Comparison of ENCODE assay signal across 11 cellular contexts in genomic region chr15:99618941-99619411, GRCh38. TPM values are rescaled to one million over a fixed set of nuclear protein-coding genes. Genes with fewer than 3 reads are reported as not detected.
DNase-seq lines count a peak whose midpoint lies in the region; ATAC-seq, FAIRE-seq and TF ChIP-seq lines count a peak whose summit lies in the region.
"Had no signal": no experiment of that assay in that cellular context is flagged by ENCODE, and none has a peak within 500 bp of the region (broad histone marks: within the 10 kb centered on the region; RNA-seq: fewer than 3 reads in every experiment).

No MANE protein-coding gene starts in this region.

- 47% methylated on average over 6 of the region's 6 CpGs for WGBS in mammary epithelial cell (ENCODE audit: low coverage, missing lambda C conversion rate)

- no peak for TF ChIP-seq CTCF in mammary epithelial cell (conservative IDR thresholded peaks at IDR 0.05 in 1 of 2, IDR thresholded peaks at IDR 0.05 in 1 of 2; ENCODE audit: extremely low read depth in 1 of 2, insufficient read depth in 1 of 2, low read depth in 1 of 2, low read length in 2 of 2)
- TF ChIP-seq CTCF in keratinocyte (optimal IDR thresholded peaks at IDR 0.05 in 1 of 3, IDR thresholded peaks at IDR 0.05 in 1 of 3, conservative IDR thresholded peaks at IDR 0.05 in 1 of 3; ENCODE audit: extremely low read depth in 1 of 3, insufficient read depth in 2 of 3, low read length in 3 of 3), result peak in 2 of 3 experiments; percentile 8 to 50

- H3K4me3 Mint-ChIP-seq in stimulated activated memory B cell treated with anti-CD40 and anti-IgM and Interleukin-4, amounts not matched to agents 10 μg/mL and 1 μg/mL and 100 μg/mL, for 72 hours, result no peak overlapping the region
- H3K4me3 Mint-ChIP-seq: activated CD4-positive, alpha-beta T cell treated with anti-CD3 and anti-CD28 coated beads, Interleukin-2, amount 10 ng/mL, durations not matched to agents 7 days and 5 days had no signal

- intact Hi-C loops in mammary epithelial cell (cut with micrococcal nuclease), result loop anchor here (5.0 kb wide), 1 partner anchor 52 kb away; the partner anchor contains the start of gene MEF2A

- H3K4me2 ChIP-seq in mammary epithelial cell (ENCODE audit: insufficient read depth, low read depth, low read length), result peak overlapping the region; percentile 66
- peak overlapping the region; percentile 90 for H3K4me2 ChIP-seq in keratinocyte (ENCODE audit: control insufficient read depth, extremely low read depth, insufficient read depth, low read depth, low read length)

- H3K4me1 ChIP-seq in mammary epithelial cell (ENCODE audit: insufficient read depth, low read length), result peaks cover 13% of the 10 kb centered on the region
- peaks cover 23% of the 10 kb centered on the region for H3K4me1 ChIP-seq in keratinocyte (ENCODE audit: control insufficient read depth, extremely low read depth, insufficient read depth, low read length)

- H3K27me3 Mint-ChIP-seq in stimulated activated memory B cell treated with anti-CD40 and anti-IgM and Interleukin-4, amounts not matched to agents 10 μg/mL and 1 μg/mL and 100 μg/mL, for 72 hours, result no peaks in the 10 kb centered on the region
- H3K27me3 Mint-ChIP-seq: activated CD4-positive, alpha-beta T cell treated with anti-CD3 and anti-CD28 coated beads, Interleukin-2, amount 10 ng/mL, durations not matched to agents 7 days and 5 days had no signal

- DNase-seq in HK-2 (ENCODE audit: unreplicated experiment) (peak; percentile 3), mammary epithelial cell (peak; percentile 26), keratinocyte (ENCODE audit: low read depth, low spot score) (no peak), amygdala (lab: John Stamatoyannopoulos, UW) (no peak), DMS79 (lab: John Stamatoyannopoulos, UW) (no peak)
- no peak for DNase-seq in activated naive CD4-positive, alpha-beta T cell treated with anti-CD3 and anti-CD28 coated beads, Interleukin-2, amount 50 U/mL, for 72 hours (ENCODE audit: low spot score in 2 of 2)
- DNase-seq: activated CD4-positive, alpha-beta T cell treated with anti-CD3 and anti-CD28 coated beads, Interleukin-2, amount 10 ng/mL, durations not matched to agents 7 days and 5 days; DMS79 treated with DMSO at 0.1 percent for 48 hours; NCI-H2029 had no signal

- dilution Hi-C loops in mammary epithelial cell (cut with HindIII; ENCODE audit: low sequenced_read_pairs), result no loop called here
- dilution Hi-C loops in keratinocyte (cut with MboI; ENCODE audit: extremely low pct_ligation_motif_present, low sequenced_read_pairs), result no loop called here

- no peaks in the 10 kb centered on the region for H3K9me1 ChIP-seq in keratinocyte (ENCODE audit: control insufficient read depth, extremely low read depth, insufficient read depth, low read length)

- ATAC-seq in stimulated activated memory B cell treated with anti-CD40 and anti-IgM and Interleukin-4, amounts not matched to agents 10 μg/mL and 1 μg/mL and 100 μg/mL, for 72 hours, result no peak
- no peak for ATAC-seq in activated naive CD4-positive, alpha-beta T cell treated with anti-CD3 and anti-CD28 coated beads, Interleukin-2, amount 50 U/mL, for 72 hours

- no peak overlapping the region for H3K9ac ChIP-seq in mammary epithelial cell (ENCODE audit: insufficient read depth, low read length)
- peak overlapping the region; percentile 71 for H3K9ac ChIP-seq in keratinocyte (ENCODE audit: control insufficient read depth, extremely low read depth, insufficient read depth, low read length)

- no peaks in the 10 kb centered on the region for H3K36me3 ChIP-seq in mammary epithelial cell (ENCODE audit: insufficient read depth, low read length)
- H3K36me3 ChIP-seq in keratinocyte (ENCODE audit: control insufficient read depth in 2 of 2, extremely low read depth in 1 of 2, insufficient read depth in 2 of 2, low read length in 2 of 2), result no peaks in the 10 kb centered on the region
- H3K36me3 ChIP-seq: ascending aorta had no signal

- no TSS peak for BruUV-seq in mammary epithelial cell (replicated peaks; lab: Mats Ljungman, UMichigan)

- in situ Hi-C loops in mammary epithelial cell (cut with MboI; ENCODE audit: low sequenced_read_pairs in 2 of 2), result no loop called here

- H3K79me2 ChIP-seq in mammary epithelial cell (ENCODE audit: insufficient read depth, low read length), result peaks cover 86% of the 10 kb centered on the region
- H3K79me2 ChIP-seq in keratinocyte (ENCODE audit: control insufficient read depth, insufficient read depth, low read length), result peaks cover 47% of the 10 kb centered on the region

- H3K27ac ChIP-seq in mammary epithelial cell (ENCODE audit: insufficient read depth, low read depth, low read length) (no peak overlapping the region), keratinocyte (ENCODE audit: control insufficient read depth, insufficient read depth, low read length) (peak overlapping the region; percentile 70)

- CTCF ChIA-PET in mammary epithelial cell (lab: Charles Lee; ENCODE audit: low non-redundant PET), result interaction anchor here (1.1 kb wide), 1 partner anchor 85 kb away, joined by 7 read pairs; no protein-coding TSS in a partner anchor

- H2AFZ ChIP-seq in mammary epithelial cell (ENCODE audit: low read depth, low read length), result no peak overlapping the region
- H2AFZ ChIP-seq in keratinocyte (ENCODE audit: control insufficient read depth, low read length), result peak overlapping the region; percentile 79

- peak overlapping the region; percentile 4 for H3K27ac Mint-ChIP-seq in stimulated activated memory B cell treated with anti-CD40 and anti-IgM and Interleukin-4, amounts not matched to agents 10 μg/mL and 1 μg/mL and 100 μg/mL, for 72 hours
- H3K27ac Mint-ChIP-seq in activated naive CD4-positive, alpha-beta T cell treated with anti-CD3 and anti-CD28 coated beads, Interleukin-2, amount 50 U/mL, for 72 hours, result no peak overlapping the region
- H3K27ac Mint-ChIP-seq: activated CD4-positive, alpha-beta T cell treated with anti-CD3 and anti-CD28 coated beads, Interleukin-2, amount 10 ng/mL, durations not matched to agents 7 days and 5 days had no signal

- H3K4me1 Mint-ChIP-seq in stimulated activated memory B cell treated with anti-CD40 and anti-IgM and Interleukin-4, amounts not matched to agents 10 μg/mL and 1 μg/mL and 100 μg/mL, for 72 hours, result peaks cover 70% of the 10 kb centered on the region

- H3K9me3 ChIP-seq in mammary epithelial cell (replicated peaks; ENCODE audit: insufficient read depth, low read length) (no peaks in the 10 kb centered on the region), keratinocyte (ENCODE audit: control insufficient read depth, low read depth, low read length) (no peaks in the 10 kb centered on the region)
- H3K9me3 ChIP-seq: ascending aorta had no signal

- H3K36me3 Mint-ChIP-seq in stimulated activated memory B cell treated with anti-CD40 and anti-IgM and Interleukin-4, amounts not matched to agents 10 μg/mL and 1 μg/mL and 100 μg/mL, for 72 hours, result peaks cover 35% of the 10 kb centered on the region
- peaks cover 1 to 5% of the 10 kb centered on the region in 2 donors for H3K36me3 Mint-ChIP-seq in activated naive CD4-positive, alpha-beta T cell treated with anti-CD3 and anti-CD28 coated beads, Interleukin-2, amount 50 U/mL, for 72 hours

- peak; percentile 73 for FAIRE-seq in keratinocyte (lab: Jason Lieb, UNC)

- no peaks in the 10 kb centered on the region for H4K20me1 ChIP-seq in mammary epithelial cell (ENCODE audit: insufficient read depth, low read length)
- H4K20me1 ChIP-seq in keratinocyte (ENCODE audit: control insufficient read depth, extremely low read depth, insufficient read depth, low read length), result no peaks in the 10 kb centered on the region

- H3K4me3 ChIP-seq in mammary epithelial cell (replicated peaks in 1 of 3; ENCODE audit: insufficient read depth in 1 of 3, low read depth in 2 of 3, low read length in 3 of 3) (peak overlapping the region in 1 of 3 experiments; percentile 14), keratinocyte (ENCODE audit: control insufficient read depth in 2 of 3, extremely low read depth in 1 of 3, insufficient read depth in 2 of 3, low read depth in 1 of 3, low read length in 3 of 3) (peak overlapping the region in 2 of 3 experiments; percentile 65 to 66)
- H3K4me3 ChIP-seq: ascending aorta had no signal

- H3K27me3 ChIP-seq in mammary epithelial cell (ENCODE audit: insufficient read depth, low read length), result no peaks in the 10 kb centered on the region
- no peaks in the 10 kb centered on the region for H3K27me3 ChIP-seq in keratinocyte (ENCODE audit: control insufficient read depth, extremely low read depth, insufficient read depth, low read length)
- H3K27me3 ChIP-seq: ascending aorta had no signal

- H3K9me3 Mint-ChIP-seq in stimulated activated memory B cell treated with anti-CD40 and anti-IgM and Interleukin-4, amounts not matched to agents 10 μg/mL and 1 μg/mL and 100 μg/mL, for 72 hours, result no peaks in the 10 kb centered on the region
- H3K9me3 Mint-ChIP-seq in activated naive CD4-positive, alpha-beta T cell treated with anti-CD3 and anti-CD28 coated beads, Interleukin-2, amount 50 U/mL, for 72 hours, result peaks cover 0 to under 1% of the 10 kb centered on the region in 2 donors

RNA-seq across cellular contexts. Expression of gene MEF2A, which starts 53.2 kb away (rescaled TPM):
- 10 to 100 TPM; 39.8 to 46.0 TPM for total RNA-seq in mammary epithelial cell
- polyA plus RNA-seq in mammary epithelial cell (19.0 TPM), keratinocyte (17.9 to 29.9 TPM (median 27.4 TPM) in 3 replicates)
- polyA minus RNA-seq in mammary epithelial cell (26.4 TPM), keratinocyte (25.1 to 36.2 TPM (median 35.7 TPM) in 3 replicates)
- polyA plus RNA-seq in keratinocyte (2011; ENCODE audit: low read depth), result 74.0 TPM
- polyA plus RNA-seq in keratinocyte (2011; cell fraction: cytosol; rRNA removed), result 13.1 and 20.3 TPM in 2 replicates
- polyA plus RNA-seq in keratinocyte (2011; cell fraction: nucleus; rRNA removed), result 45.8 and 49.1 TPM in 2 replicates
- 10.3 and 21.1 TPM in 2 replicates for polyA plus RNA-seq in keratinocyte (2012; ENCODE audit: low replicate concordance)
- 22.4 TPM for polyA minus RNA-seq in keratinocyte (2011; cell fraction: cytosol; rRNA and poly(A)+ RNA removed)
- polyA minus RNA-seq in keratinocyte (2011; cell fraction: nucleus; rRNA and poly(A)+ RNA removed), result 32.7 and 55.1 TPM in 2 replicates
- 10 to 100 TPM; 16.4 to 18.7 TPM for total RNA-seq in activated naive CD4-positive, alpha-beta T cell treated with anti-CD3 and anti-CD28 coated beads, Interleukin-2, amount 50 U/mL, for 72 hours

Comparison
In these comparisons a context has a peak if more than half of its experiments do, and no peak if none do; other contexts are left out.
1. DNase-seq: peak in HK-2 (single experiment) and mammary epithelial cell (single experiment); none in keratinocyte (single experiment), amygdala (0 of 56), activated naive CD4-positive, alpha-beta T cell treated with anti-CD3 and anti-CD28 coated beads, Interleukin-2, amount 50 U/mL, for 72 hours (0 of 2) and DMS79 (single experiment).
2. CTCF ChIP-seq: peak in keratinocyte (2 of 3); none in mammary epithelial cell (0 of 2).